24 cellular contexts compared by ENCODE assay signal in genomic region chr9:126002476-126003350, GRCh38.
"Had no signal": no experiment of that assay in that cellular context is flagged by ENCODE, and none has a peak within 500 bp of the region (broad histone marks: within the 10 kb centered on the region; RNA-seq: fewer than 3 reads in every experiment).

No MANE protein-coding gene starts in this region.

- H3K27ac Mint-ChIP-seq: immature natural killer cell; stimulated activated memory B cell treated with anti-CD40 and anti-IgM and Interleukin-4, amounts not matched to agents 10 μg/mL and 1 μg/mL and 100 μg/mL, for 72 hours; stimulated activated naive CD8-positive, alpha-beta T cell treated with anti-CD3 and anti-CD28 coated beads, Interleukin-15, Interleukin-2, amounts not matched to agents 100 ng/mL and 50 ng/mL, for 24 hours had no signal

- H3K36me3 Mint-ChIP-seq: immature natural killer cell; stimulated activated memory B cell treated with anti-CD40 and anti-IgM and Interleukin-4, amounts not matched to agents 10 μg/mL and 1 μg/mL and 100 μg/mL, for 72 hours had no signal

- H3K4me3 Mint-ChIP-seq: immature natural killer cell; naive B cell; stimulated activated memory B cell treated with anti-CD40 and anti-IgM and Interleukin-4, amounts not matched to agents 10 μg/mL and 1 μg/mL and 100 μg/mL, for 72 hours; stimulated activated naive CD8-positive, alpha-beta T cell treated with anti-CD3 and anti-CD28 coated beads, Interleukin-15, Interleukin-2, amounts not matched to agents 100 ng/mL and 50 ng/mL, for 24 hours had no signal

- H3K4me1 ChIP-seq: esophagus squamous epithelium, gastroesophageal sphincter, left ventricle myocardium inferior, pancreas, prostate gland, testis, tibial nerve, upper lobe of right lung, vagina had no signal

- H3K4me1 Mint-ChIP-seq: immature natural killer cell; naive B cell; stimulated activated memory B cell treated with anti-CD40 and anti-IgM and Interleukin-4, amounts not matched to agents 10 μg/mL and 1 μg/mL and 100 μg/mL, for 72 hours had no signal

- H3K27ac ChIP-seq: esophagus squamous epithelium, gastroesophageal sphincter, left ventricle myocardium inferior, pancreas, prostate gland, right lobe of liver, testis, tibial nerve, upper lobe of right lung, vagina had no signal

- H3K4me3 ChIP-seq: esophagus squamous epithelium, gastroesophageal sphincter, left ventricle myocardium inferior, lung, pancreas, prostate gland, right lobe of liver, testis, tibial nerve, upper lobe of right lung, vagina had no signal

- ATAC-seq: gastroesophageal sphincter; left cardiac atrium; pancreas; stimulated activated memory B cell treated with anti-CD40 and anti-IgM and Interleukin-4, amounts not matched to agents 10 μg/mL and 1 μg/mL and 100 μg/mL, for 72 hours; upper lobe of right lung had no signal

- H3K27me3 ChIP-seq: gastroesophageal sphincter, pancreas, right lobe of liver, testis, tibial nerve, upper lobe of right lung, vagina had no signal

- H3K36me3 ChIP-seq: esophagus squamous epithelium, gastroesophageal sphincter, left ventricle myocardium inferior, pancreas, prostate gland, right lobe of liver, tibial nerve, upper lobe of right lung, vagina had no signal

- DNase-seq: dermis blood vessel endothelial cell; esophagus squamous epithelium; foreskin fibroblast; immature natural killer cell; left cardiac atrium; left ventricle myocardium inferior; mesenchymal stem cell; midbrain; naive B cell; nucleus accumbens; stimulated activated CD4-positive, alpha-beta T cell treated with anti-CD3 and anti-CD28 coated beads, Interleukin-15, amount 100 ng/mL, for 24 hours; stimulated activated CD4-positive, alpha-beta T cell treated with anti-CD3 and anti-CD28 coated beads, Interleukin-1b, Interleukin-23, amount 100 ng/mL, for 48 hours; stimulated activated CD4-positive, alpha-beta T cell treated with anti-CD3 and anti-CD28 coated beads, Interleukin-4, amount 100 ng/mL, for 24 hours; testis had no signal

- H3K9me3 ChIP-seq: pancreas, prostate gland, right lobe of liver, testis, upper lobe of right lung, vagina had no signal
